23 cellular contexts compared by ENCODE assay signal in the genomic region with DNA sequence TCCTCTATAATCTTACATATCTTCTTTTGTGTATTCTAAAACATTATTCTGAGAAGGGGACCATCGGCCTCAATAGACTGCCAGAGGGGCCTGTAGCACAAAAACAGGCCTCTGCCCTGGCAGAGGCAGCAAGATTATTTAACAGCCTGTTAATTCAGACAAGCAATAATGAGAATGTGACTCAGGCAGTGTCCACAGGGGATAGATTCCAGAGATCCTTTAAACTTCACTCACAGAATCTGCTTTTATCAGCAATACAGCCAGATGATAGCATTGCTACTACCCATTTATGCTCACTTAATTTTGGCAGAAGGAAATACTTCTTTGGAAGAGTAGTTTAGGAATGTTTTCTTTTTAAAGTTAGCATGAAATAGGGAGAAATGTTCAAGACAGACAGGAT. TPM values are rescaled to one million over a fixed set of nuclear protein-coding genes. Genes with fewer than 3 reads are reported as not detected.
DNase-seq lines count a peak whose midpoint lies in the region; ATAC-seq and TF ChIP-seq lines count a peak whose summit lies in the region.
"Had no signal": no experiment of that assay in that cellular context is flagged by ENCODE, and none has a peak within 500 bp of the region (broad histone marks: within the 10 kb centered on the region; RNA-seq: fewer than 3 reads in every experiment).

No MANE protein-coding gene starts in this region.

- no peak overlapping the region for H3K4me3 Mint-ChIP-seq in nephron progenitor cell
- H3K4me3 Mint-ChIP-seq: central memory CD8-positive, alpha-beta T cell; memory B cell; natural killer cell had no signal

- H3K36me3 ChIP-seq in SK-N-MC (ENCODE audit: insufficient read depth, low read length): no peaks in the 10 kb centered on the region; the same call in 1 of the 2 replicates
- H3K36me3 ChIP-seq: uterus had no signal

- peak overlapping the region; percentile 55; the same call in 1 of the 2 replicates for H3K27ac ChIP-seq in SK-N-MC

- H3K9me3 ChIP-seq in SK-N-MC (ENCODE audit: low read depth, low read length): no peaks in the 10 kb centered on the region
- H3K9me3 ChIP-seq: adrenal gland, heart left ventricle, uterus had no signal

- peaks cover 35% of the 10 kb centered on the region for H3K36me3 Mint-ChIP-seq in nephron progenitor cell (ENCODE audit: low read depth)
- H3K36me3 Mint-ChIP-seq: natural killer cell had no signal

- peaks cover 5% of the 10 kb centered on the region for H3K27me3 Mint-ChIP-seq in nephron progenitor cell (ENCODE audit: low read depth, poor library complexity)
- H3K27me3 Mint-ChIP-seq: central memory CD8-positive, alpha-beta T cell; memory B cell had no signal

- H3K9me3 Mint-ChIP-seq in nephron progenitor cell: no peaks in the 10 kb centered on the region
- H3K9me3 Mint-ChIP-seq: central memory CD8-positive, alpha-beta T cell; memory B cell; natural killer cell had no signal

- intact Hi-C loops in left colon (cut with DNase I, micrococcal nuclease): no loop called here

- peak overlapping the region; percentile 83 for H3K27ac Mint-ChIP-seq in nephron progenitor cell
- H3K27ac Mint-ChIP-seq: memory B cell, natural killer cell had no signal

- H3K4me1 Mint-ChIP-seq in nephron progenitor cell: no peaks in the 10 kb centered on the region
- H3K4me1 Mint-ChIP-seq: central memory CD8-positive, alpha-beta T cell; memory B cell; natural killer cell had no signal

- TF ChIP-seq CTCF in fibroblast of mammary gland (conservative IDR thresholded peaks at IDR 0.05; ENCODE audit: control insufficient read depth, insufficient read depth, low read depth, low read length) (no peak), nephron progenitor cell (IDR thresholded peaks at IDR 0.05) (no peak)

- H3K4me3 ChIP-seq in SK-N-MC (no peak overlapping the region), fibroblast of mammary gland (ENCODE audit: control insufficient read depth, low read depth, low read length) (no peak overlapping the region)
- H3K4me3 ChIP-seq: adrenal gland, heart left ventricle, K562, uterus had no signal

- peak; percentile 33 for DNase-seq in AG20443 (ENCODE audit: low spot score)
- DNase-seq in SK-N-MC (ENCODE audit: low read depth, low spot score): no peak
- peak; percentile 38 for DNase-seq in fibroblast of mammary gland (ENCODE audit: low read depth)
- no peak for DNase-seq in nephron progenitor cell
- DNase-seq in hepatic stellate cell (ENCODE audit: low spot score): no peak
- no peak for DNase-seq in left colon
- no peak for DNase-seq in NCI-H1417 (lab: John Stamatoyannopoulos, UW)
- DNase-seq: adrenal gland; effector memory CD4-positive, alpha-beta T cell; heart left ventricle; natural killer cell; NCI-H187 treated with DMSO at 0.1 percent for 48 hours; NCI-H226; PC-3; posterior cingulate gyrus; small intestine; stimulated activated CD4-positive, alpha-beta T cell treated with anti-CD3 and anti-CD28 coated beads, Interleukin-4, amount 100 ng/mL, for 24 hours; uterus had no signal

- no peak overlapping the region for H3K9ac ChIP-seq in SK-N-MC (ENCODE audit: insufficient read length)

- ATAC-seq in left colon (no peak), GM19351 (IDR thresholded peaks at IDR 0.05; ENCODE audit: unreplicated experiment) (no peak)
- ATAC-seq: activated CD4-positive, CD25-positive, alpha-beta regulatory T cell treated with anti-CD3 and anti-CD28 coated beads, Interleukin-2, amount 50 U/mL, for 24 hours; K562; natural killer cell; PC-3 had no signal

RNA-seq across cellular contexts. Expression of gene AAMDC, which starts 44.9 kb away (rescaled TPM):
- 10 to 100 TPM; 20.6 to 36.1 TPM for total RNA-seq in left colon

RNA-seq across cellular contexts. Expression of gene RSF1, which starts 45.3 kb away (rescaled TPM):
- total RNA-seq in left colon: 10 to 100 TPM; 47.5 to 47.7 TPM

Comparison
In these comparisons a context has a peak if more than half of its experiments do, and no peak if none do; other contexts are left out.
1. DNase-seq: peak in AG20443 (single experiment) and fibroblast of mammary gland (single experiment); none in SK-N-MC (single experiment), nephron progenitor cell (single experiment), hepatic stellate cell (single experiment), left colon (0 of 2) and NCI-H1417 (0 of 3).